In the genomic region with DNA sequence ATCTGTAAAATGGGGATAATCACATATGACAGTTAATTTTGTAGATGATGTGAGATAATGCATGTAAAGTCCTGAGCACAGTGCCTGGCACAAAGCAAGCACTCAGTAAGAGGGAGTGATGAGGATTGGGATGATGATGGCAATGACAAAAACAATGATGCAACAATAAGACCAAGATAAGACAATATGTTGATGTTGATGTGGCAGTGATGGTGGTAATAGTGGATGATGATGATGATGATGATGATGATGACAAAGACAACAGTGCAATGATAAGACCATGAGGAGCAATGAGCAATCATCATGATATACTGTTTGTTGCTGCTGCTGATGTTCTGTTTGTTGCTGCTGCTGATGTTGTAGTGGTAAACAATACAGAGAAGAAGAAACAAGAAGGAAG, we compare ENCODE assay signal across 8 cellular contexts.
"Had no signal": no experiment of that assay in that cellular context is flagged by ENCODE, and none has a peak within 500 bp of the region (broad histone marks: within the 10 kb centered on the region; RNA-seq: fewer than 3 reads in every experiment).

No MANE protein-coding gene starts in this region.

- DNase-seq: GDM1, GF-D8 had no signal

- H3K4me3 ChIP-seq: GM12878 had no signal

- FAIRE-seq: G401.6, GM12878, GM12891, GM12892, GM18507, GM19239 had no signal

- ATAC-seq: GM12878 had no signal
